In the genomic region with DNA sequence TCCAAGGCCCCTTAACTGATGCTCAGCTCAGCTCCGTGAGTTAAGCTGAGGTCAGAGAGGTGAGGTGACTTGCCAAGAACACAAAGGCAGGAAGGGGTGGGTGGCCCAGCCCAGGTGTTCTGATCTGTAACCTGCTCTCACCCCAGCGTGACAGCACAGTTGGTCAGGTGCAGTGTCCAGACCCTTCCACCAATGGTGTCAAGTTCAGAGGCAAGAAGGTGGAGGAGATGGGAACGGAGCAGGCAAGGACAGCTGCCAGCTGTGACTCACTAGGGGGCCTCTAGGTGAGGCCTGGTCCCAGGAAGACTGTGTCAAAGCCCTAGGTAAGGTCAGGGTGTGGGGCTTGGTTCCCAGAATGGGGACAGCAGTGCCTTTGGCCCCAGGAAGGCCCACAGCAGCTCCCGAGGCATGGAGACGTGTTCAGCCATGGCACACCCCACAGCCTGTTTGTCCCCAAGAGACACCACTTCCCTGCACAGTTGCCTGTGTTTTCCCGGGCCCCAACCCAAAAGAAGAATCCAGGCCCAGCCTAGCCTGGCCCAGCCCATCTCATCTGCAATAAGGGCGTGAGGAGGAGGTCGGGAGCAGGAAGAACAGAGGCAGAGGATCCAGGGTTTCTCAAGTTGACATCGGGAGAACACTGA, we compare ENCODE assay signal across 2 cellular contexts.
TF ChIP-seq lines count a peak whose summit lies in the region.

No MANE protein-coding gene starts in this region.

TF ChIP-seq in HepG2, 621 proteins besides CTCF, POLR2A, EP300 and RAD21 (continues in another document):
- TF ChIP-seq BRD4 (CRISPR knock-in tag; IDR thresholded peaks at IDR 0.05) (no peak), ZNF160 (CRISPR knock-in tag; IDR thresholded peaks at IDR 0.05) (no peak), ERF (CRISPR knock-in tag; IDR thresholded peaks at IDR 0.05) (no peak), RELA (CRISPR knock-in tag; IDR thresholded peaks at IDR 0.05) (no peak), FOXC1 (CRISPR knock-in tag; IDR thresholded peaks at IDR 0.05; ENCODE audit: borderline replicate concordance) (no peak), RNF2 (conservative IDR thresholded peaks at IDR 0.05; ENCODE audit: low read depth) (no peak), DMAP1 (CRISPR knock-in tag; IDR thresholded peaks at IDR 0.05) (no peak), SOX6 (IDR thresholded peaks at IDR 0.05) (no peak), SOX6 (CRISPR knock-in tag; IDR thresholded peaks at IDR 0.05) (peak; percentile 18; the same call in 1 of the 2 replicates), TEAD2 (CRISPR knock-in tag; IDR thresholded peaks at IDR 0.05) (no peak), ZNF839 (CRISPR knock-in tag; IDR thresholded peaks at IDR 0.05; ENCODE audit: borderline replicate concordance) (no peak), PCBP1 (IDR thresholded peaks at IDR 0.05; ENCODE audit: borderline replicate concordance, low read depth, low read length) (no peak), RBM39 (IDR thresholded peaks at IDR 0.05; ENCODE audit: low read depth, low read length, poor library complexity, severe bottlenecking) (no peak), GZF1 (CRISPR knock-in tag; IDR thresholded peaks at IDR 0.05) (no peak), MATR3 (CRISPR knock-in tag; IDR thresholded peaks at IDR 0.05) (no peak), FOXK1 (CRISPR knock-in tag; IDR thresholded peaks at IDR 0.05; ENCODE audit: borderline replicate concordance, low read depth) (no peak), TCF7 (IDR thresholded peaks at IDR 0.05; ENCODE audit: low read depth) (no peak), ZNF570 (CRISPR knock-in tag; IDR thresholded peaks at IDR 0.05; ENCODE audit: borderline replicate concordance) (no peak), RBAK (CRISPR knock-in tag; IDR thresholded peaks at IDR 0.05) (no peak), ADNP (CRISPR knock-in tag; IDR thresholded peaks at IDR 0.05) (no peak), PTBP1 (IDR thresholded peaks at IDR 0.05; ENCODE audit: low read depth, low read length, poor library complexity, severe bottlenecking) (no peak), NR2F2 (IDR thresholded peaks at IDR 0.05; ENCODE audit: borderline replicate concordance, low read depth) (no peak)
- TF ChIP-seq, protein P1, sequence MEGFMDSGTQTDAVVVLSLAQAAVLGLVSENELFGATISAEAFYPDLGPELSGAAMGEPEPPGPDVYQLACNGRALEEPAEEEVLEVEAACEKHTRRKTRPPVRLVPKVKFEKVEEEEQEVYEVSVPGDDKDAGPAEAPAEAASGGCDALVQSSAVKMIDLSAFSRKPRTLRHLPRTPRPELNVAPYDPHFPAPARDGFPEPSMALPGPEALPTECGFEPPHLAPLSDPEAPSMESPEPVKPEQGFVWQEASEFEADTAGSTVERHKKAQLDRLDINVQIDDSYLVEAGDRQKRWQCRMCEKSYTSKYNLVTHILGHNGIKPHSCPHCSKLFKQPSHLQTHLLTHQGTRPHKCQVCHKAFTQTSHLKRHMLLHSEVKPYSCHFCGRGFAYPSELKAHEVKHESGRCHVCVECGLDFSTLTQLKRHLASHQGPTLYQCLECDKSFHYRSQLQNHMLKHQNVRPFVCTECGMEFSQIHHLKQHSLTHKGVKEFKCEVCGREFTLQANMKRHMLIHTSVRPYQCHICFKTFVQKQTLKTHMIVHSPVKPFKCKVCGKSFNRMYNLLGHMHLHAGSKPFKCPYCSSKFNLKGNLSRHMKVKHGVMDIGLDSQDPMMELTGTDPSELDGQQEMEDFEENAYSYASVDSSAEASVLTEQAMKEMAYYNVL (CRISPR knock-in tag; IDR thresholded peaks at IDR 0.05; ENCODE audit: borderline replicate concordance): no peak
- TF ChIP-seq, protein P2, sequence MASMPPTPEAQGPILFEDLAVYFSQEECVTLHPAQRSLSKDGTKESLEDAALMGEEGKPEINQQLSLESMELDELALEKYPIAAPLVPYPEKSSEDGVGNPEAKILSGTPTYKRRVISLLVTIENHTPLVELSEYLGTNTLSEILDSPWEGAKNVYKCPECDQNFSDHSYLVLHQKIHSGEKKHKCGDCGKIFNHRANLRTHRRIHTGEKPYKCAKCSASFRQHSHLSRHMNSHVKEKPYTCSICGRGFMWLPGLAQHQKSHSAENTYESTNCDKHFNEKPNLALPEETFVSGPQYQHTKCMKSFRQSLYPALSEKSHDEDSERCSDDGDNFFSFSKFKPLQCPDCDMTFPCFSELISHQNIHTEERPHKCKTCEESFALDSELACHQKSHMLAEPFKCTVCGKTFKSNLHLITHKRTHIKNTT (CRISPR knock-in tag; IDR thresholded peaks at IDR 0.05): no peak
- TF ChIP-seq, protein P3, sequence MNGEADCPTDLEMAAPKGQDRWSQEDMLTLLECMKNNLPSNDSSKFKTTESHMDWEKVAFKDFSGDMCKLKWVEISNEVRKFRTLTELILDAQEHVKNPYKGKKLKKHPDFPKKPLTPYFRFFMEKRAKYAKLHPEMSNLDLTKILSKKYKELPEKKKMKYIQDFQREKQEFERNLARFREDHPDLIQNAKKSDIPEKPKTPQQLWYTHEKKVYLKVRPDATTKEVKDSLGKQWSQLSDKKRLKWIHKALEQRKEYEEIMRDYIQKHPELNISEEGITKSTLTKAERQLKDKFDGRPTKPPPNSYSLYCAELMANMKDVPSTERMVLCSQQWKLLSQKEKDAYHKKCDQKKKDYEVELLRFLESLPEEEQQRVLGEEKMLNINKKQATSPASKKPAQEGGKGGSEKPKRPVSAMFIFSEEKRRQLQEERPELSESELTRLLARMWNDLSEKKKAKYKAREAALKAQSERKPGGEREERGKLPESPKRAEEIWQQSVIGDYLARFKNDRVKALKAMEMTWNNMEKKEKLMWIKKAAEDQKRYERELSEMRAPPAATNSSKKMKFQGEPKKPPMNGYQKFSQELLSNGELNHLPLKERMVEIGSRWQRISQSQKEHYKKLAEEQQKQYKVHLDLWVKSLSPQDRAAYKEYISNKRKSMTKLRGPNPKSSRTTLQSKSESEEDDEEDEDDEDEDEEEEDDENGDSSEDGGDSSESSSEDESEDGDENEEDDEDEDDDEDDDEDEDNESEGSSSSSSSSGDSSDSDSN (CRISPR knock-in tag; IDR thresholded peaks at IDR 0.05): peak; percentile 14; the same call in 1 of the 2 replicates
- TF ChIP-seq, protein P4, sequence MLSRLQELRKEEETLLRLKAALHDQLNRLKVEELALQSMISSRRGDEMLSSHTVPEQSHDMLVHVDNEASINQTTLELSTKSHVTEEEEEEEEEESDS (CRISPR knock-in tag; IDR thresholded peaks at IDR 0.05; ENCODE audit: borderline replicate concordance): no peak

TF ChIP-seq in H1, 55 proteins besides CTCF, POLR2A, EP300 and RAD21:
- TF ChIP-seq JUN (IDR thresholded peaks at IDR 0.05; ENCODE audit: low read depth, low read length) (no peak), CBX8 (IDR thresholded peaks at IDR 0.05; ENCODE audit: borderline replicate concordance, low read depth, low read length) (no peak), CHD1 (IDR thresholded peaks at IDR 0.05; ENCODE audit: low read depth, low read length) (no peak), POLR2AphosphoS5 (IDR thresholded peaks at IDR 0.05; ENCODE audit: low read depth, low read length) (no peak), ZNF274 (IDR thresholded peaks at IDR 0.05; ENCODE audit: borderline replicate concordance, extremely low read depth, low read length) (no peak), ASH2L (IDR thresholded peaks at IDR 0.05; ENCODE audit: low read length) (no peak), RBBP5 (IDR thresholded peaks at IDR 0.05; ENCODE audit: borderline replicate concordance, low read depth, low read length) (no peak), BACH1 (IDR thresholded peaks at IDR 0.05; ENCODE audit: low read length) (no peak), GTF2F1 (IDR thresholded peaks at IDR 0.05; ENCODE audit: borderline replicate concordance, low read depth, low read length) (no peak), KDM4A (IDR thresholded peaks at IDR 0.05; ENCODE audit: low read depth, low read length, severe bottlenecking) (no peak), BRCA1 (IDR thresholded peaks at IDR 0.05; ENCODE audit: low read depth, low read length) (no peak), CEBPB (IDR thresholded peaks at IDR 0.05; ENCODE audit: low read depth, low read length) (no peak), MAFK (IDR thresholded peaks at IDR 0.05; ENCODE audit: low read depth, low read length) (no peak), CTBP2 (IDR thresholded peaks at IDR 0.05; ENCODE audit: borderline replicate concordance, insufficient read depth, insufficient read length, low read length) (no peak), SAP30 (IDR thresholded peaks at IDR 0.05; ENCODE audit: insufficient read depth, insufficient replicate concordance, low read length) (no peak), CBX5 (IDR thresholded peaks at IDR 0.05; ENCODE audit: low read depth, low read length) (no peak), CREB1 (IDR thresholded peaks at IDR 0.05) (no peak), GABPA (IDR thresholded peaks at IDR 0.05; ENCODE audit: borderline replicate concordance, insufficient read depth, low read length) (no peak)
- TF ChIP-seq, protein P5, sequence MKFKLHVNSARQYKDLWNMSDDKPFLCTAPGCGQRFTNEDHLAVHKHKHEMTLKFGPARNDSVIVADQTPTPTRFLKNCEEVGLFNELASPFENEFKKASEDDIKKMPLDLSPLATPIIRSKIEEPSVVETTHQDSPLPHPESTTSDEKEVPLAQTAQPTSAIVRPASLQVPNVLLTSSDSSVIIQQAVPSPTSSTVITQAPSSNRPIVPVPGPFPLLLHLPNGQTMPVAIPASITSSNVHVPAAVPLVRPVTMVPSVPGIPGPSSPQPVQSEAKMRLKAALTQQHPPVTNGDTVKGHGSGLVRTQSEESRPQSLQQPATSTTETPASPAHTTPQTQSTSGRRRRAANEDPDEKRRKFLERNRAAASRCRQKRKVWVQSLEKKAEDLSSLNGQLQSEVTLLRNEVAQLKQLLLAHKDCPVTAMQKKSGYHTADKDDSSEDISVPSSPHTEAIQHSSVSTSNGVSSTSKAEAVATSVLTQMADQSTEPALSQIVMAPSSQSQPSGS (IDR thresholded peaks at IDR 0.05; ENCODE audit: low read length): no peak
